25 cellular contexts compared by ENCODE assay signal in the genomic region with DNA sequence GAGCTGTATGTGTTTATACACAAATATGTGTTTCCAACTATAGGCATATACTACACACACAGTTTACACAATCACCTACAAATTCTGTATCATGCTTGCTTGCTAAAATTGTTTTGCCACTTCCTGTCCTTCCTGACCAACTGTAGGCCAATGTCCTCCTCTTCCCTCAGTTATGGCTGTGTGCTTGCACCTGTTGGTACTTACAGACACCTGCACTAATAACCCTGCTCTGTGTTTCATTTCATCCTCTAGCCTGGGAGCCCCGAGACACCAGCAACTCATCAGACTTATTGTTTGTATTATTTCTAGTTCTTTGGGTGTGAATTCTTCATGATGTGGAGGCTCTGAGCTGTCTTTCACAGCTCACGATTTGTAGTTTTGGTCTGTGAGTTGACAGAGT. TPM values are rescaled to one million over a fixed set of nuclear protein-coding genes. Genes with fewer than 3 reads are reported as not detected.
DNase-seq lines count a peak whose midpoint lies in the region; ATAC-seq and TF ChIP-seq lines count a peak whose summit lies in the region.
"Had no signal": no experiment of that assay in that cellular context is flagged by ENCODE, and none has a peak within 500 bp of the region (broad histone marks: within the 10 kb centered on the region; RNA-seq: fewer than 3 reads in every experiment).

No MANE protein-coding gene starts in this region.

- H3K4me3 Mint-ChIP-seq in mesothelial cell of epicardium, result no peak overlapping the region
- H3K4me3 Mint-ChIP-seq: activated CD4-positive, alpha-beta T cell treated with anti-CD3 and anti-CD28 coated beads for 36 hours; brain had no signal

- no peaks in the 10 kb centered on the region for H3K9me2 ChIP-seq in DOHH2 (replicated peaks; ENCODE audit: control insufficient read depth, low read length)

- no peak overlapping the region for H3K27ac Mint-ChIP-seq in mesothelial cell of epicardium
- H3K27ac Mint-ChIP-seq: brain had no signal

- peak overlapping the region; percentile 79 for H2AFZ ChIP-seq in OCI-LY3 (ENCODE audit: low read depth, low read length)

- no peak for TF ChIP-seq POLR2A in thyroid gland (IDR thresholded peaks at IDR 0.05)

- no peak for ATAC-seq in HG03469 (IDR thresholded peaks at IDR 0.05; ENCODE audit: unreplicated experiment)
- ATAC-seq: activated CD4-positive, alpha-beta T cell treated with anti-CD3 and anti-CD28 coated beads for 36 hours; heart left ventricle had no signal

- no peaks in the 10 kb centered on the region for H3K9me3 Mint-ChIP-seq in mesothelial cell of epicardium

- peaks cover 17% of the 10 kb centered on the region for H3K79me2 ChIP-seq in DOHH2 (ENCODE audit: control insufficient read depth, low read length)
- no peaks in the 10 kb centered on the region for H3K79me2 ChIP-seq in OCI-LY3 (ENCODE audit: low read length)

- 85 to 87% methylated on average over 2 of the region's 2 CpGs for WGBS in esophagus, 2 donors
- WGBS in thyroid gland, 2 donors, result 98 to 100% methylated on average over 2 of the region's 2 CpGs

- intact Hi-C loops in thyroid gland (cut with DNase I), result loop anchor here (5.0 kb wide), 2 partner anchors 118 to 312 kb away; no protein-coding TSS in a partner anchor

- peaks cover 6% of the 10 kb centered on the region for H3K4me1 Mint-ChIP-seq in mesothelial cell of epicardium

- H3K36me3 ChIP-seq in DOHH2 (ENCODE audit: control insufficient read depth, low read length) (peaks cover 11% of the 10 kb centered on the region), OCI-LY3 (replicated peaks; ENCODE audit: low read depth, low read length) (peaks cover 6% of the 10 kb centered on the region), esophagus (ENCODE audit: control insufficient read depth in 2 of 2, insufficient read depth in 2 of 2, low read length in 1 of 2) (no peaks in the 10 kb centered on the region), thyroid gland (no peaks in the 10 kb centered on the region)
- H3K36me3 ChIP-seq: HAP-1, heart left ventricle had no signal

- H3K9me3 ChIP-seq in DOHH2 (ENCODE audit: control insufficient read depth, insufficient read depth, low read length) (no peaks in the 10 kb centered on the region), OCI-LY3 (ENCODE audit: insufficient read depth, low read length) (no peaks in the 10 kb centered on the region), esophagus (ENCODE audit: control insufficient read depth in 2 of 2, insufficient read depth in 1 of 2, low read depth in 1 of 2, low read length in 1 of 2) (no peaks in the 10 kb centered on the region), thyroid gland (no peaks in the 10 kb centered on the region)
- H3K9me3 ChIP-seq: Caco-2, HAP-1, heart left ventricle had no signal

- peak overlapping the region; percentile 73 for H3K4me3 ChIP-seq in DOHH2 (ENCODE audit: low read length)
- no peak overlapping the region for H3K4me3 ChIP-seq in OCI-LY3 (ENCODE audit: low read length)
- no peak overlapping the region for H3K4me3 ChIP-seq in esophagus (ENCODE audit: low read depth in 1 of 2, low read length in 2 of 2)
- H3K4me3 ChIP-seq in thyroid gland (replicated peaks in 1 of 3), result no peak overlapping the region
- H3K4me3 ChIP-seq: HAP-1, heart left ventricle, lung had no signal

- H4K20me1 ChIP-seq in DOHH2 (ENCODE audit: control insufficient read depth, insufficient read depth, low read depth, low read length) (no peaks in the 10 kb centered on the region), OCI-LY3 (ENCODE audit: insufficient read depth, low read length) (no peaks in the 10 kb centered on the region)

- H3K4me2 ChIP-seq in DOHH2 (ENCODE audit: low read length) (peak overlapping the region; percentile 89), OCI-LY3 (ENCODE audit: low read length) (peak overlapping the region; percentile 81)

- no peak for TF ChIP-seq CTCF in DOHH2 (IDR thresholded peaks at IDR 0.05; ENCODE audit: low read depth, low read length, poor library complexity, severe bottlenecking)
- no peak for TF ChIP-seq CTCF in OCI-LY3 (IDR thresholded peaks at IDR 0.05; ENCODE audit: low read depth, low read length)
- TF ChIP-seq CTCF in mesothelial cell of epicardium (IDR thresholded peaks at IDR 0.05; ENCODE audit: unreplicated experiment), result no peak
- TF ChIP-seq CTCF in thyroid gland (IDR thresholded peaks at IDR 0.05), result no peak

- peak overlapping the region; percentile 93 for H3K27ac ChIP-seq in DOHH2 (ENCODE audit: low read depth, low read length)
- H3K27ac ChIP-seq in OCI-LY3 (ENCODE audit: low read length), result peak overlapping the region; percentile 92
- peak overlapping the region; percentile 47 to 88 for H3K27ac ChIP-seq in esophagus (ENCODE audit: low read depth in 2 of 2, low read length in 1 of 2)
- no peak overlapping the region for H3K27ac ChIP-seq in thyroid gland
- H3K27ac ChIP-seq: epithelial cell of prostate had no signal

- H3K27me3 Mint-ChIP-seq in mesothelial cell of epicardium (ENCODE audit: low read depth), result peaks cover 26% of the 10 kb centered on the region

- DNase-seq in SHP77 treated with DMSO at 0.1 percent for 48 hours (lab: John Stamatoyannopoulos, UW), result peak; percentile 4
- no peak for DNase-seq in SHP77 (lab: John Stamatoyannopoulos, UW)
- no peak for DNase-seq in mesothelial cell of epicardium (ENCODE audit: low spot score in 2 of 2, unreplicated experiment in 2 of 2)
- no peak for DNase-seq in thyroid gland
- DNase-seq: activated CD4-positive, alpha-beta T cell treated with anti-CD3 and anti-CD28 coated beads for 36 hours; Caco-2; DND-41; heart left ventricle; Kasumi-1; NCI-H1694 treated with DMSO at 0.1 percent for 48 hours; NCI-H2171; NCI-H510A treated with DMSO at 0.1 percent for 48 hours; NK-92 treated with Interleukin-12 subunit alpha and Interleukin-12 subunit beta, amount 100 ng/mL, for 24 hours; substantia nigra had no signal

- H3K4me1 ChIP-seq in DOHH2 (ENCODE audit: control insufficient read depth, low read length) (peaks cover 80% of the 10 kb centered on the region), OCI-LY3 (ENCODE audit: low read length) (peaks cover 80% of the 10 kb centered on the region), esophagus (ENCODE audit: control insufficient read depth in 2 of 2, insufficient read depth in 2 of 2, low read length in 1 of 2) (peaks cover 4 to 20% of the 10 kb centered on the region in 2 donors), thyroid gland (no peaks in the 10 kb centered on the region)
- H3K4me1 ChIP-seq: Caco-2, HAP-1 had no signal

- H3K27me3 ChIP-seq in DOHH2 (ENCODE audit: control insufficient read depth, low read length) (no peaks in the 10 kb centered on the region), OCI-LY3 (ENCODE audit: low read depth, low read length) (no peaks in the 10 kb centered on the region), esophagus (ENCODE audit: control insufficient read depth in 1 of 2, insufficient read depth in 2 of 2, low read length in 2 of 2) (no peaks in the 10 kb centered on the region), thyroid gland (no peaks in the 10 kb centered on the region)

- H3K36me3 Mint-ChIP-seq in mesothelial cell of epicardium, result no peaks in the 10 kb centered on the region
- H3K36me3 Mint-ChIP-seq: brain had no signal

- peaks cover 48% of the 10 kb centered on the region for H3F3A ChIP-seq in DOHH2 (ENCODE audit: control insufficient read depth, insufficient read depth)

- H3K9ac ChIP-seq in OCI-LY3 (ENCODE audit: low read length), result peak overlapping the region; percentile 86

RNA-seq across cellular contexts. Expression of a gene that starts 1.8 kb away (rescaled TPM):
- polyA plus RNA-seq in esophagus, result 1 to 10 TPM; 4.2 to 7.0 TPM
- total RNA-seq in mesothelial cell of epicardium (not detected in 3 replicates), thyroid gland (10 to 100 TPM in 1 of 4 donors, 1 to 10 TPM in 3; 3.7 to 16.9 (median 7.0) TPM)
- total RNA-seq: A172, Caco-2, fibroblast of villous mesenchyme, pulmonary artery endothelial cell had no signal

RNA-seq across cellular contexts. Expression of a gene that starts 42.1 kb away (rescaled TPM):
- polyA plus RNA-seq in esophagus, result not detected
- total RNA-seq in mesothelial cell of epicardium (not detected in 3 replicates), thyroid gland (not detected)
- total RNA-seq: A172; activated CD4-positive, alpha-beta T cell treated with anti-CD3 and anti-CD28 coated beads for 36 hours; Caco-2; fibroblast of villous mesenchyme; heart left ventricle; pulmonary artery endothelial cell had no signal
- polyA plus RNA-seq: heart left ventricle had no signal

RNA-seq across cellular contexts. Expression of a gene that starts 54.5 kb away (rescaled TPM):
- 1 to 10 TPM in 1 of 2 donors, under 1 TPM in 1; 0.75 to 1.5 TPM for polyA plus RNA-seq in esophagus
- total RNA-seq in mesothelial cell of epicardium (0.38 to 0.56 TPM (median 0.38 TPM) in 3 replicates), thyroid gland (1 to 10 TPM; 1.9 to 7.1 (median 3.0) TPM)
- total RNA-seq: A172, Caco-2 had no signal

Comparison
In these comparisons a context has a peak if more than half of its experiments do, and no peak if none do; other contexts are left out.
1. H3K27ac ChIP-seq: peak in DOHH2 (single experiment), OCI-LY3 (single experiment) and esophagus (2 of 2); none in thyroid gland (0 of 3).